ENCODE assay signal across 8 cellular contexts in genomic region chr14:75980856-75981255, GRCh38. TPM values are rescaled to one million over a fixed set of nuclear protein-coding genes. Genes with fewer than 3 reads are reported as not detected.
DNase-seq lines count a peak whose midpoint lies in the region; TF ChIP-seq lines count a peak whose summit lies in the region.

No MANE protein-coding gene starts in this region.

- no peaks in the 10 kb centered on the region for H3K9me3 Mint-ChIP-seq in H9

- H2BK12ac ChIP-seq in H9 (ENCODE audit: insufficient read length, low read depth, low read length): no peak overlapping the region

- H4K91ac ChIP-seq in H9 (ENCODE audit: insufficient read length, low read depth, low read length): no peak overlapping the region

- H2AFZ ChIP-seq in H9 (ENCODE audit: low read length): no peak overlapping the region

- no peak overlapping the region for H3K27ac ChIP-seq in H9 (ENCODE audit: insufficient read length, low read depth, low read length)
- H3K27ac ChIP-seq in SK-N-MC: no peak overlapping the region

- no peaks in the 10 kb centered on the region for H3K36me3 ChIP-seq in SK-N-MC (ENCODE audit: insufficient read depth, low read length)
- no peaks in the 10 kb centered on the region for H3K36me3 ChIP-seq in H7 (replicated peaks; ENCODE audit: control insufficient read depth, insufficient read depth, low read length)

- no peak overlapping the region for H4K5ac ChIP-seq in H9 (ENCODE audit: insufficient read length, low read depth, low read length)

- peaks cover 8% of the 10 kb centered on the region; the same call in 1 of the 2 replicates for H3K4me1 ChIP-seq in H9 (ENCODE audit: insufficient read depth, low read length)

- peaks cover 12% of the 10 kb centered on the region for H3K23me2 ChIP-seq in H9 (ENCODE audit: insufficient read length, low read depth, low read length, poor library complexity, severe bottlenecking)

- WGBS in H9 (ENCODE audit: extremely low coverage, insufficient read length, low lambda C conversion rate): no CpG with 5 or more reads among the region's 8 CpGs

- H3K27me3 ChIP-seq in H9 (ENCODE audit: insufficient read depth, low read length) (peaks cover 2% of the 10 kb centered on the region; the same call in 1 of the 2 replicates), H7 (ENCODE audit: control insufficient read depth, insufficient read depth, low read length) (peaks cover 14% of the 10 kb centered on the region)

- no peak overlapping the region for H3K56ac ChIP-seq in H9 (ENCODE audit: insufficient read length, low read depth, low read length)

- H3K18ac ChIP-seq in H9 (ENCODE audit: insufficient read length, low read depth, low read length): no peak overlapping the region

- H2BK5ac ChIP-seq in H9 (ENCODE audit: insufficient read length, low read length): no peak overlapping the region

- H3K4me2 ChIP-seq in H9 (ENCODE audit: insufficient read depth, insufficient read length, low read length): no peak overlapping the region

- H3K4me3 Mint-ChIP-seq in H9: peak overlapping the region; percentile 70 to 89

- H3K27me3 Mint-ChIP-seq in H9 (ENCODE audit: low read depth): peaks cover 59% of the 10 kb centered on the region

- no peak overlapping the region for H3K27ac Mint-ChIP-seq in H9

- no peak overlapping the region for H2AK5ac ChIP-seq in H9 (ENCODE audit: insufficient read length, low read length)

- no peak overlapping the region for H3T11ph ChIP-seq in H9 (ENCODE audit: low read length)

- DNase-seq in H9 (no peak), SK-N-MC (ENCODE audit: low read depth, low spot score) (no peak), fibroblast of villous mesenchyme (ENCODE audit: low read depth) (peak; percentile 27), skeletal muscle cell (ENCODE audit: low read depth) (no peak), NCI-H1436 treated with DMSO at 0.1 percent for 48 hours (lab: John Stamatoyannopoulos, UW) (no peak), mesenteric fat pad (ENCODE audit: low spot score) (no peak), H7 (no peak), GF-D8 (lab: John Stamatoyannopoulos, UW) (no peak)

- no peaks in the 10 kb centered on the region for H4K20me1 ChIP-seq in H9 (ENCODE audit: control insufficient read depth, insufficient read depth, insufficient read length)

- no peak overlapping the region for H3K23ac ChIP-seq in H9 (ENCODE audit: insufficient read length, low read depth, low read length)

- no peak overlapping the region for H3K9ac ChIP-seq in H9 (ENCODE audit: extremely low read depth, insufficient read length, low read length)
- H3K9ac ChIP-seq in SK-N-MC (ENCODE audit: insufficient read length): peak overlapping the region; percentile 93

- H3K4ac ChIP-seq in H9 (ENCODE audit: low read depth, low read length): no peak overlapping the region

- TF ChIP-seq CTCF in H9 (conservative IDR thresholded peaks at IDR 0.05) (no peak), fibroblast of villous mesenchyme (IDR thresholded peaks at IDR 0.05; ENCODE audit: insufficient read depth, low read depth, low read length) (no peak)

- no peaks in the 10 kb centered on the region for H3K79me1 ChIP-seq in H9 (ENCODE audit: insufficient read depth, low read depth, low read length, poor library complexity, severe bottlenecking)

- no peak overlapping the region for H2BK20ac ChIP-seq in H9 (ENCODE audit: low read depth, low read length, poor library complexity, severe bottlenecking)

- no peaks in the 10 kb centered on the region for H3K79me2 ChIP-seq in H9 (ENCODE audit: insufficient read depth, low read length)

- H3K9me3 ChIP-seq in H9 (ENCODE audit: control insufficient read depth, low read depth, low read length): no peaks in the 10 kb centered on the region
- H3K9me3 ChIP-seq in SK-N-MC (ENCODE audit: low read depth, low read length): no peaks in the 10 kb centered on the region

- no peak overlapping the region for H2BK120ac ChIP-seq in H9 (ENCODE audit: low read depth, low read length, poor library complexity, severe bottlenecking)

- peaks cover 38 to 42% of the 10 kb centered on the region in 2 experiments for H3K4me1 Mint-ChIP-seq in H9

- H4K8ac ChIP-seq in H9 (replicated peaks; ENCODE audit: insufficient read length, low read depth, low read length): no peak overlapping the region

- H3K36me3 Mint-ChIP-seq in H9 (ENCODE audit: insufficient read depth in 1 of 3, low read depth in 3 of 3): no peaks in the 10 kb centered on the region; a peak in 1 of 7 replicates

- H2BK15ac ChIP-seq in H9 (ENCODE audit: low read depth, low read length): no peak overlapping the region

- no peak overlapping the region for H3K14ac ChIP-seq in H9 (ENCODE audit: insufficient read depth, low read length)

- H3K4me3 ChIP-seq in SK-N-MC (peak overlapping the region; percentile 94), fibroblast of villous mesenchyme (ENCODE audit: low read depth, low read length) (peak overlapping the region; percentile 67), skeletal muscle cell (ENCODE audit: low read depth, low read length) (peak overlapping the region; percentile 67), H7 (ENCODE audit: insufficient read depth, low read depth, low read length) (no peak overlapping the region)

RNA-seq across cellular contexts. Expression of gene TGFB3, which starts 0.9 kb away (rescaled TPM):
- total RNA-seq in H9 (2021) (0.20 and 0.37 TPM in 2 replicates), fibroblast of villous mesenchyme (7.7 and 14.2 TPM in 2 replicates), mesenteric fat pad (56.8 TPM)
- 0.96 and 0.97 TPM in 2 replicates for total RNA-seq in H7 (2014; rRNA removed; shearing (Covaris generic))

RNA-seq across cellular contexts. Expression of gene IFT43, which starts 4.7 kb away (rescaled TPM):
- total RNA-seq in H9 (2021) (18.6 and 21.2 TPM in 2 replicates), fibroblast of villous mesenchyme (37.4 and 51.0 TPM in 2 replicates), mesenteric fat pad (33.1 TPM)
- total RNA-seq in H7 (2014; rRNA removed; shearing (Covaris generic)): 17.2 and 24.6 TPM in 2 replicates
